Comparison of ENCODE assay signal across 11 cellular contexts in genomic region chr15:81298606-81299005, GRCh38.
DNase-seq lines count a peak whose midpoint lies in the region; ATAC-seq and TF ChIP-seq lines count a peak whose summit lies in the region.
"Had no signal": no experiment of that assay in that cellular context is flagged by ENCODE, and none has a peak within 500 bp of the region (broad histone marks: within the 10 kb centered on the region; RNA-seq: fewer than 3 reads in every experiment).

No MANE protein-coding gene starts in this region.

- H3K36me3 Mint-ChIP-seq in activated naive CD8-positive, alpha-beta T cell treated with anti-CD3 and anti-CD28 coated beads, Interleukin-2, amount 50 U/mL, for 24 hours (ENCODE audit: low read depth): peaks cover 54% of the 10 kb centered on the region

- H3K9ac ChIP-seq in KMS-11: no peak overlapping the region

- H2AFZ ChIP-seq in KMS-11 (ENCODE audit: low read depth): no peak overlapping the region

- peak overlapping the region; percentile 96 for H3K4me3 Mint-ChIP-seq in activated naive CD8-positive, alpha-beta T cell treated with anti-CD3 and anti-CD28 coated beads, Interleukin-2, amount 50 U/mL, for 24 hours

- no peaks in the 10 kb centered on the region for H3K9me3 Mint-ChIP-seq in activated naive CD8-positive, alpha-beta T cell treated with anti-CD3 and anti-CD28 coated beads, Interleukin-2, amount 50 U/mL, for 24 hours

- peak overlapping the region; percentile 98 for H3K27ac Mint-ChIP-seq in activated naive CD8-positive, alpha-beta T cell treated with anti-CD3 and anti-CD28 coated beads, Interleukin-2, amount 50 U/mL, for 24 hours

- TF ChIP-seq CTCF in DOHH2 (IDR thresholded peaks at IDR 0.05; ENCODE audit: low read depth, low read length, poor library complexity, severe bottlenecking) (no peak), KMS-11 (conservative IDR thresholded peaks at IDR 0.05; ENCODE audit: low read depth, low read length) (no peak)

- peaks cover 65% of the 10 kb centered on the region for H3K36me3 ChIP-seq in DOHH2 (ENCODE audit: control insufficient read depth, low read length)
- H3K36me3 ChIP-seq in KMS-11 (ENCODE audit: insufficient read depth): no peaks in the 10 kb centered on the region

- H3K79me2 ChIP-seq in DOHH2 (ENCODE audit: control insufficient read depth, low read length) (peaks cover 71% of the 10 kb centered on the region), KMS-11 (ENCODE audit: insufficient read depth, low read depth) (no peaks in the 10 kb centered on the region)

- DNase-seq in activated naive CD8-positive, alpha-beta T cell treated with anti-CD3 and anti-CD28 coated beads, Interleukin-2, amount 50 U/mL, for 24 hours: no peak
- DNase-seq in DMS153 treated with DMSO at 0.1 percent for 48 hours (lab: John Stamatoyannopoulos, UW; ENCODE audit: unreplicated experiment): no peak
- DNase-seq in activated effector memory CD4-positive, alpha-beta T cell treated with anti-CD3 and anti-CD28 coated beads, Interleukin-2, amount 50 U/mL, for 16 hours: no peak
- DNase-seq: foreskin fibroblast, RPMI8226 had no signal

- H3K27me3 ChIP-seq in DOHH2 (ENCODE audit: control insufficient read depth, low read length) (no peaks in the 10 kb centered on the region), KMS-11 (ENCODE audit: insufficient read depth, low read depth) (no peaks in the 10 kb centered on the region)

- H3K4me1 ChIP-seq in DOHH2 (ENCODE audit: control insufficient read depth, low read length): peaks cover 98% of the 10 kb centered on the region
- peaks cover 98% of the 10 kb centered on the region for H3K4me1 ChIP-seq in KMS-11 (ENCODE audit: low read depth, poor library complexity, severe bottlenecking)

- H3K4me1 Mint-ChIP-seq in activated naive CD8-positive, alpha-beta T cell treated with anti-CD3 and anti-CD28 coated beads, Interleukin-2, amount 50 U/mL, for 24 hours: peaks cover 92% of the 10 kb centered on the region

- H4K20me1 ChIP-seq in DOHH2 (ENCODE audit: control insufficient read depth, insufficient read depth, low read depth, low read length): no peaks in the 10 kb centered on the region
- no peaks in the 10 kb centered on the region for H4K20me1 ChIP-seq in KMS-11 (ENCODE audit: insufficient read depth)

- peak overlapping the region; percentile 99 for H3K4me2 ChIP-seq in DOHH2 (ENCODE audit: low read length)
- H3K4me2 ChIP-seq in KMS-11: peak overlapping the region; percentile 57; the same call in 1 of the 2 replicates

- H3K27ac ChIP-seq in DOHH2 (ENCODE audit: low read depth, low read length) (peak overlapping the region; percentile 98), KMS-11 (no peak overlapping the region), skin epidermis (peak overlapping the region in 20 of 21 experiments; percentile 16 to 98 (median 80))
- H3K27ac ChIP-seq: VCaP had no signal

- no peak for ATAC-seq in activated naive CD8-positive, alpha-beta T cell treated with anti-CD3 and anti-CD28 coated beads, Interleukin-2, amount 50 U/mL, for 24 hours
- no peak for ATAC-seq in HG02623 (IDR thresholded peaks at IDR 0.05; ENCODE audit: unreplicated experiment)
- no peak for ATAC-seq in GM21390 (IDR thresholded peaks at IDR 0.05; ENCODE audit: unreplicated experiment)

- no peaks in the 10 kb centered on the region for H3K27me3 Mint-ChIP-seq in activated naive CD8-positive, alpha-beta T cell treated with anti-CD3 and anti-CD28 coated beads, Interleukin-2, amount 50 U/mL, for 24 hours

- no peaks in the 10 kb centered on the region for H3K9me3 ChIP-seq in DOHH2 (ENCODE audit: control insufficient read depth, insufficient read depth, low read length)

- H3K9me2 ChIP-seq in DOHH2 (replicated peaks; ENCODE audit: control insufficient read depth, low read length): no peaks in the 10 kb centered on the region

- H3F3A ChIP-seq in DOHH2 (ENCODE audit: control insufficient read depth, insufficient read depth): peaks cover 44% of the 10 kb centered on the region

- H3K4me3 ChIP-seq in DOHH2 (ENCODE audit: low read length) (peak overlapping the region; percentile 84), KMS-11 (IDR thresholded peaks at IDR 0.05; ENCODE audit: insufficient read depth, low read depth, low read length) (no peak overlapping the region), skin epidermis (peak overlapping the region; percentile 19 to 42 (median 36))
